ENCODE assay signal across 1 cellular context in genomic region chr1:111628153-111628552, GRCh38.
TF ChIP-seq lines count a peak whose summit lies in the region.

No MANE protein-coding gene starts in this region.

TF ChIP-seq in IMR-90, 13 proteins besides CTCF, POLR2A, EP300 and RAD21 (continued from another document):
- TF ChIP-seq ELK1 (IDR thresholded peaks at IDR 0.05; ENCODE audit: borderline replicate concordance, low read depth, low read length) = no peak
- TF ChIP-seq CHD1 (IDR thresholded peaks at IDR 0.05; ENCODE audit: low read depth, low read length) = no peak
- no peak for TF ChIP-seq USF2 (IDR thresholded peaks at IDR 0.05; ENCODE audit: low read depth, low read length)
- TF ChIP-seq BHLHE40 (IDR thresholded peaks at IDR 0.05; ENCODE audit: low read depth, low read length) = no peak
- TF ChIP-seq NFE2L2 (IDR thresholded peaks at IDR 0.05; ENCODE audit: low read depth, low read length) = no peak
- TF ChIP-seq FOS (IDR thresholded peaks at IDR 0.05; ENCODE audit: low read depth, low read length) = no peak
- no peak for TF ChIP-seq SMC3 (IDR thresholded peaks at IDR 0.05; ENCODE audit: low read depth, low read length)
